Comparison of ENCODE assay signal across 1 cellular context in genomic region chr20:23508449-23508848, GRCh38.
TF ChIP-seq lines count a peak whose summit lies in the region.

No MANE protein-coding gene starts in this region.

TF ChIP-seq in WTC11, 78 proteins besides CTCF, POLR2A, EP300 and RAD21 (continued from another document):
- TF ChIP-seq ESRRA (CRISPR knock-in tag; IDR thresholded peaks at IDR 0.05; ENCODE audit: borderline replicate concordance) (no peak), ELF4 (CRISPR knock-in tag; IDR thresholded peaks at IDR 0.05; ENCODE audit: low read depth) (no peak), GRHL2 (CRISPR knock-in tag; IDR thresholded peaks at IDR 0.05; ENCODE audit: insufficient replicate concordance, severe bottlenecking) (no peak)
TF ChIP-seq in WTC11: peak in this region for 0.
